8 cellular contexts compared by ENCODE assay signal in the genomic region with DNA sequence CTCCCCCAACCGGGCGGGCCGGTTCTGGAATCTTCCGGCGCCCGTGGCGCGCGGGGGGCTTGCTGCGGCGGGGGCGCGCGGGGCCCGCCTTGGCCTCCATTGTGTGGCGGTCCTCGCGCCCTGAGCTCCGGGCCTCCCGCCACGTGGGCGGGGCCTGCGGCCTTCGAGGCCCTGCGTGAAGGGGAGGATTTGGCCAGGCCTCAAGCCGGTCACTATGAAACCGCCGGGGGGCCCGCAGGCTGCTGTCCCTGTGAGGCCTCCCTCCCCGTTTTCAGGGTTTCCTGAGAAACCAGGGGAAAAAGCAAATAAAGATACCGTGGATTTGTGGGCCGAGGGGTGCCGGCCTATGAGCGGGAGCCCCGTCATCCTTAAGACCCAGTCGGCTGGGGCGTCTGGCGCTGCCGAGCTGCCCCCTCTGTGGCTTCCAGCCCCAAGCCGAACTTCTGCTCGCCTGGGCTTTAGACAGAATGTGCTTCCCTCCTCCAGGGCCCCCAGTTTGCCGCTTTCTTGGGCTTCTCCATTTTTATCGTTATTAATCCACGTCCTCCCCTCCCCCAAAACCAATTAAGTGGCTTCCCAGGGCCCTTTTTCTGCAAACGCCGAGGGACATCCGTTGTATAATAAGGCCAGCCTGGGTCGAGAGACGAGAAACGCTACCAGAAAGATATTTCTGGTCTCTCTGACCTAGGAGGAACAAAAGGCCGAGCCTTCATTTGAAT. TPM values are rescaled to one million over a fixed set of nuclear protein-coding genes. Genes with fewer than 3 reads are reported as not detected.
DNase-seq lines count a peak whose midpoint lies in the region; ATAC-seq, FAIRE-seq and TF ChIP-seq lines count a peak whose summit lies in the region.

No MANE protein-coding gene starts in this region.

- H3K4me1 ChIP-seq in BE2C (no peaks in the 10 kb centered on the region; the same call in 1 of the 2 replicates), small intestine (ENCODE audit: control insufficient read depth in 2 of 2, insufficient read depth in 1 of 2, low read depth in 1 of 2, low read length in 1 of 2) (peaks cover 2 to 11% of the 10 kb centered on the region in 2 donors)

- H3K36me3 Mint-ChIP-seq in immature natural killer cell: peaks cover 4 to 21% (median 15%) of the 10 kb centered on the region in 3 donors

- H3K4me1 Mint-ChIP-seq in immature natural killer cell: peaks cover 67 to 68% of the 10 kb centered on the region in 2 donors

- H3K27ac ChIP-seq in small intestine (ENCODE audit: low read depth in 1 of 2, low read length in 1 of 2): peak overlapping the region; percentile 89 to 98

- H3K36me3 ChIP-seq in BE2C (peaks cover 78% of the 10 kb centered on the region), bronchial epithelial cell (ENCODE audit: control insufficient read depth, insufficient read depth, low read length) (peaks cover 25% of the 10 kb centered on the region), small intestine (ENCODE audit: control insufficient read depth in 2 of 2, insufficient read depth in 2 of 2, low read length in 2 of 2) (peaks cover 3 to 7% of the 10 kb centered on the region in 2 donors)

- H3K4me3 ChIP-seq in BE2C (ENCODE audit: low read depth, low read length): peak overlapping the region; percentile 97
- peak overlapping the region; percentile 76 for H3K4me3 ChIP-seq in bronchial epithelial cell (ENCODE audit: low read depth, low read length)
- H3K4me3 ChIP-seq in small intestine (ENCODE audit: low read depth in 1 of 2, low read length in 2 of 2): peak overlapping the region; percentile 90 to 98

- ATAC-seq in GM19372 (IDR thresholded peaks at IDR 0.05; ENCODE audit: low read depth, unreplicated experiment) (peak; percentile 10), HG03571 (IDR thresholded peaks at IDR 0.05; ENCODE audit: unreplicated experiment) (peak; percentile 15)

- WGBS in small intestine, 3 donors: 0 to 1% (median 1%) methylated on average over 36 to 51 of the region's 51 CpGs

- H3K27me3 ChIP-seq in BE2C (no peaks in the 10 kb centered on the region), bronchial epithelial cell (ENCODE audit: control insufficient read depth, insufficient read depth, low read length) (no peaks in the 10 kb centered on the region), small intestine (ENCODE audit: control insufficient read depth in 2 of 2, insufficient read depth in 2 of 2, low read length in 2 of 2) (no peaks in the 10 kb centered on the region)

- H3K27ac Mint-ChIP-seq in immature natural killer cell: peak overlapping the region; percentile 95 to 99 (median 96)

- TF ChIP-seq CTCF in BE2C (IDR thresholded peaks at IDR 0.05; ENCODE audit: low read depth, low read length) (no peak), bronchial epithelial cell (IDR thresholded peaks at IDR 0.05; ENCODE audit: insufficient read depth, low read length, severe bottlenecking) (no peak)

- DNase-seq in BE2C (peak; percentile 62), T-helper 1 cell (peak in 3 of 5 donors; percentile 32 to 45 (median 33)), bronchial epithelial cell (ENCODE audit: low read depth) (peak; percentile 20), immature natural killer cell (peak; percentile 49 to 54 (median 54)), small intestine (peak; percentile 34), SHP77 (lab: John Stamatoyannopoulos, UW) (no peak)

- no peaks in the 10 kb centered on the region for H3K9me3 ChIP-seq in BE2C
- H3K9me3 ChIP-seq in small intestine (ENCODE audit: control insufficient read depth, low read depth): no peaks in the 10 kb centered on the region

- H3K27me3 Mint-ChIP-seq in immature natural killer cell (ENCODE audit: low read depth in 3 of 3): peaks cover 9% of the 10 kb centered on the region in 3 donors

- peak overlapping the region; percentile 94 to 99 (median 94) for H3K4me3 Mint-ChIP-seq in immature natural killer cell

- no peaks in the 10 kb centered on the region for H3K9me3 Mint-ChIP-seq in immature natural killer cell

- no peak for FAIRE-seq in bronchial epithelial cell (lab: Jason Lieb, UNC)
- no peak for FAIRE-seq in small intestine (lab: Jason Lieb, UNC)

RNA-seq across cellular contexts. Expression of gene EWSR1, which starts 0.6 kb away (rescaled TPM):
- polyA plus RNA-seq in BE2C (2012; ENCODE audit: insufficient read depth, insufficient read length, low read depth): 451 TPM
- 87.1 and 163 TPM in 2 replicates for total RNA-seq in bronchial epithelial cell
- polyA plus RNA-seq in immature natural killer cell (100 to 1,000 TPM; 135 to 218 (median 214) TPM), small intestine (100 to 1,000 TPM; 145 to 191 (median 181) TPM)

RNA-seq across cellular contexts. Expression of gene RHBDD3, which starts 0.9 kb away (rescaled TPM):
- 79.5 TPM for polyA plus RNA-seq in BE2C (2012; ENCODE audit: insufficient read depth, insufficient read length, low read depth)
- total RNA-seq in bronchial epithelial cell: 21.6 and 25.0 TPM in 2 replicates
- polyA plus RNA-seq in immature natural killer cell: 10 to 100 TPM in 1 of 3 donors, 1 to 10 TPM in 2; 4.5 to 11.7 (median 5.4) TPM
- polyA plus RNA-seq in small intestine: 10 to 100 TPM; 13.6 to 43.1 (median 14.6) TPM

RNA-seq across cellular contexts. Expression of gene GAS2L1, which starts 37.8 kb away (rescaled TPM):
- polyA plus RNA-seq in BE2C (2012; ENCODE audit: insufficient read depth, insufficient read length, low read depth): 4.2 TPM
- 4.1 and 5.3 TPM in 2 replicates for total RNA-seq in bronchial epithelial cell
- polyA plus RNA-seq in immature natural killer cell (1 to 10 TPM in 1 of 3 donors, under 1 TPM in 1, not detected in 1; 0.26 to 1.2 TPM), small intestine (10 to 100 TPM; 26.2 to 49.0 (median 31.8) TPM)

RNA-seq across cellular contexts. Expression of gene RASL10A, which starts 46.8 kb away (rescaled TPM):
- polyA plus RNA-seq in BE2C (2012; ENCODE audit: insufficient read depth, insufficient read length, low read depth): not detected
- total RNA-seq in bronchial epithelial cell: not detected in 2 replicates
- polyA plus RNA-seq in immature natural killer cell: not detected
- 1 to 10 TPM; 3.7 to 4.1 (median 4.0) TPM for polyA plus RNA-seq in small intestine

Comparison
In these comparisons a context has a peak if more than half of its experiments do, and no peak if none do; other contexts are left out.
1. DNase-seq: peak in BE2C (single experiment), T-helper 1 cell (3 of 5), bronchial epithelial cell (single experiment), immature natural killer cell (3 of 3) and small intestine (single experiment); none in SHP77 (0 of 2).
2. RNA of gene GAS2L1, which starts 37.8 kb away (polyA plus RNA-seq): 26.2 to 49.0 TPM in small intestine; 0.26 to 1.2 TPM in immature natural killer cell; every median in the first group is over 10 times any median in the second.
3. Peak in every context shown above with its lines, with median percentiles within 50 percentile points of each other: H3K4me3 ChIP-seq.